In the genomic region with DNA sequence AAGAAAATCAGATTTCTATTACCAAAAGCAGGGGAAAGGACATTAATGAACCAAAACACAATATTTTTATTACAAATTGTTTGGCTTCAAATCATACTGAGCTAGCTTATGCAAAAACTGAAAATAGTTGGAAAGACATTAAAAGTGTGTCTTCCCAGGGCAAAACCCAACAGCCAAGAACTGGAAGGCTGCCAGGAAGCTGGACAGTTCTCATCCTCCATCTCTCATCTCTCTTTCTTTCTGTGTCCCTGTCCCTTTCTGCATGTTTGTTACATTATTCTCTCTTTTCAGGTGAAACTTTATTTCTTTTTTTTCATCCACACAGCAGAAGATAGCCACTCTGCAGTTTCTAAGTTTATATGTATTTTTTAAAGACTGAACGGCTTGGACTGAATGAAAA, we compare ENCODE assay signal across 24 cellular contexts. TPM values are rescaled to one million over a fixed set of nuclear protein-coding genes. Genes with fewer than 3 reads are reported as not detected.
"Had no signal": no experiment of that assay in that cellular context is flagged by ENCODE, and none has a peak within 500 bp of the region (broad histone marks: within the 10 kb centered on the region; RNA-seq: fewer than 3 reads in every experiment).

No MANE protein-coding gene starts in this region.

- H3K27ac ChIP-seq: SK-N-MC had no signal

- DNase-seq: activated CD4-positive, alpha-beta T cell treated with anti-CD3 and anti-CD28 coated beads, Interleukin-2, amount 10 ng/mL, durations not matched to agents 24 days and 14 days; activated CD4-positive, alpha-beta T cell treated with anti-CD3 and anti-CD28 coated beads, Interleukin-2, amount 50 U/mL, for 48 hours; activated CD4-positive, CD25-positive, alpha-beta regulatory T cell treated with anti-CD3 and anti-CD28 coated beads, Interleukin-2, amount 50 U/mL, for 72 hours; activated CD8-positive, alpha-beta memory T cell treated with anti-CD3 and anti-CD28 coated beads, Interleukin-2, amount 10 ng/mL, durations not matched to agents 7 days and 5 days; activated effector memory CD4-positive, alpha-beta T cell treated with anti-CD3 and anti-CD28 coated beads, Interleukin-2, amount 50 U/mL, for 16 hours; activated naive CD4-positive, alpha-beta T cell treated with Interleukin-2 at 50 U/mL for 16 hours; activated naive CD8-positive, alpha-beta T cell treated with anti-CD3 and anti-CD28 coated beads, Interleukin-2, amount 50 U/mL, for 24 hours; activated T-cell treated with anti-CD3 and anti-CD28 coated beads, Interleukin-2, amount 50 U/mL, for 4 hours; amygdala; KBM-7; MV-4-11; NCI-H1092 treated with DMSO at 0.1 percent for 48 hours; NCI-H1417 treated with DMSO at 0.1 percent for 48 hours; NCI-H1694 treated with DMSO at 0.1 percent for 48 hours; NCI-H2029 treated with DMSO at 0.1 percent for 48 hours; NCI-H524; SW 1271 had no signal

- H3K4me3 ChIP-seq: SK-N-MC had no signal

RNA-seq across cellular contexts. Expression of a gene that starts 41.1 kb away (rescaled TPM):
- total RNA-seq: activated CD4-positive, alpha-beta T cell treated with anti-CD3 and anti-CD28 coated beads, Interleukin-2, amount 10 ng/mL, durations not matched to agents 24 days and 14 days; activated CD8-positive, alpha-beta memory T cell treated with anti-CD3 and anti-CD28 coated beads, Interleukin-2, amount 10 ng/mL, durations not matched to agents 7 days and 5 days; activated naive CD4-positive, alpha-beta T cell treated with anti-CD3 and anti-CD28 coated beads, Interleukin-2, amount 50 U/mL, for 72 hours; activated T-cell treated with anti-CD3 and anti-CD28 coated beads, Interleukin-2, amount 50 U/mL, for 4 hours; astrocyte; LHCN-M2; M059J; T-helper 1 cell treated with Interleukin-12 subunit alpha and Interleukin-12 subunit beta and Interleukin-4 antibody, amounts not matched to agents 30 ng/mL and 1 ng/mL, for 36 hours; WTC11 had no signal
